In genomic region chr5:1140818-1141189, GRCh38 we compare ENCODE assay signal across 16 cellular contexts. TPM values are rescaled to one million over a fixed set of nuclear protein-coding genes. Genes with fewer than 3 reads are reported as not detected.
DNase-seq lines count a peak whose midpoint lies in the region; ATAC-seq, FAIRE-seq and TF ChIP-seq lines count a peak whose summit lies in the region.
"Had no signal": no experiment of that assay in that cellular context is flagged by ENCODE, and none has a peak within 500 bp of the region (broad histone marks: within the 10 kb centered on the region; RNA-seq: fewer than 3 reads in every experiment).

No MANE protein-coding gene starts in this region.

- H2BK5ac ChIP-seq in IMR-90 (ENCODE audit: low read depth, low read length, poor library complexity, severe bottlenecking) (no peak overlapping the region), H1 (ENCODE audit: low read depth, low read length) (no peak overlapping the region), neuronal stem cell (ENCODE audit: low read length) (peak overlapping the region; percentile 87)

- H3K18ac ChIP-seq in IMR-90 (ENCODE audit: low read depth, low read length) = no peak overlapping the region
- H3K18ac ChIP-seq in H1 (ENCODE audit: extremely low read depth, low read length) = no peak overlapping the region
- no peak overlapping the region for H3K18ac ChIP-seq in neuronal stem cell (ENCODE audit: low read length)

- H3K4me2 ChIP-seq in IMR-90 (ENCODE audit: low read depth, low read length) = no peak overlapping the region
- no peak overlapping the region for H3K4me2 ChIP-seq in H1 (ENCODE audit: insufficient read depth in 1 of 2, low read depth in 2 of 2, low read length in 2 of 2)
- no peak overlapping the region for H3K4me2 ChIP-seq in neuronal stem cell (ENCODE audit: insufficient read depth, low read length, poor library complexity, severe bottlenecking)
- H3K4me2 ChIP-seq: GM23338 had no signal

- H4K91ac ChIP-seq in IMR-90 (ENCODE audit: insufficient read depth, low read depth, low read length) (no peak overlapping the region), H1 (replicated peaks; ENCODE audit: insufficient read length, low read length) (peak overlapping the region; percentile 47), neuronal stem cell (ENCODE audit: low read depth, low read length, poor library complexity) (no peak overlapping the region)

- H3K79me1 ChIP-seq in IMR-90 (ENCODE audit: low read depth in 1 of 2, low read length in 2 of 2) (no peaks in the 10 kb centered on the region), H1 (ENCODE audit: low read depth, low read length) (no peaks in the 10 kb centered on the region), neuronal stem cell (ENCODE audit: low read depth, low read length) (no peaks in the 10 kb centered on the region)

- ATAC-seq in Right ventricle myocardium inferior = peak; percentile 24
- ATAC-seq in IMR-90 (ENCODE audit: low read depth) = peak; percentile 20; the same call in 1 of the 2 replicates
- ATAC-seq in GM21737 (IDR thresholded peaks at IDR 0.05; ENCODE audit: unreplicated experiment) = no peak

- H3K4me1 ChIP-seq in left ventricle myocardium inferior (peaks cover 38% of the 10 kb centered on the region), IMR-90 (ENCODE audit: control insufficient read depth, insufficient read depth, low read length) (no peaks in the 10 kb centered on the region), H1 (replicated peaks in 1 of 4; ENCODE audit: control insufficient read depth in 3 of 4, insufficient read depth in 4 of 4, low read length in 3 of 4) (peaks cover 0 to 13% (median 2%) of the 10 kb centered on the region in 4 experiments; a peak in 5 of 7 replicates), neuronal stem cell (ENCODE audit: control insufficient read depth in 2 of 2, insufficient read depth in 1 of 2, low read depth in 1 of 2, low read length in 2 of 2) (peaks cover 0 to 2% of the 10 kb centered on the region in 2 donors)

- no peak overlapping the region for H2AK5ac ChIP-seq in IMR-90 (ENCODE audit: low read depth, low read length)
- no peak overlapping the region for H2AK5ac ChIP-seq in H1 (ENCODE audit: low read depth, low read length)
- H2AK5ac ChIP-seq in neuronal stem cell (ENCODE audit: low read depth, low read length) = peak overlapping the region; percentile 96

- no peak for FAIRE-seq in H1 (lab: Jason Lieb, UNC)
- FAIRE-seq: D721Med had no signal

- H2BK120ac ChIP-seq in IMR-90 (ENCODE audit: low read depth, low read length) = no peak overlapping the region
- H2BK120ac ChIP-seq in H1 (replicated peaks; ENCODE audit: low read depth, low read length) = no peak overlapping the region
- H2BK120ac ChIP-seq in neuronal stem cell (ENCODE audit: low read depth, low read length) = no peak overlapping the region

- H4K5ac ChIP-seq in IMR-90 (ENCODE audit: low read depth, low read length) = no peak overlapping the region
- no peak overlapping the region for H4K5ac ChIP-seq in H1 (ENCODE audit: insufficient read length, low read depth, low read length)

- no peak for TF ChIP-seq CTCF in left ventricle myocardium inferior (IDR thresholded peaks at IDR 0.05; ENCODE audit: borderline replicate concordance)
- no peak for TF ChIP-seq CTCF in IMR-90 (conservative IDR thresholded peaks at IDR 0.05; ENCODE audit: low read depth, low read length)
- TF ChIP-seq CTCF in H1 (IDR thresholded peaks at IDR 0.05; ENCODE audit: control extremely low read depth in 1 of 3, insufficient read depth in 1 of 3, low read depth in 1 of 3, low read length in 3 of 3) = no peak
- TF ChIP-seq CTCF in foreskin fibroblast (IDR thresholded peaks at IDR 0.05; ENCODE audit: low read depth, low read length) = no peak

- no peak overlapping the region for H2AK9ac ChIP-seq in IMR-90 (replicated peaks; ENCODE audit: low read depth, low read length, poor library complexity)

- DNase-seq in Right ventricle myocardium inferior (ENCODE audit: missing footprints) = no peak
- no peak for DNase-seq in left ventricle myocardium inferior
- no peak for DNase-seq in IMR-90
- no peak for DNase-seq in H1 (ENCODE audit: low read depth in 1 of 2, low spot score in 2 of 2)
- DNase-seq in neuronal stem cell (ENCODE audit: low spot score) = no peak
- no peak for DNase-seq in kidney tubule cell (ENCODE audit: low spot score)
- DNase-seq in foreskin fibroblast = no peak
- DNase-seq: GF-D8, HCEC 1CT, NCI-H1048 had no signal

- H3K23ac ChIP-seq in IMR-90 (ENCODE audit: low read depth, low read length) (no peak overlapping the region), H1 (ENCODE audit: insufficient read length) (no peak overlapping the region), neuronal stem cell (ENCODE audit: low read depth, low read length, poor library complexity) (peak overlapping the region; percentile 26)

- H2BK12ac ChIP-seq in H1 (ENCODE audit: low read depth, low read length) (peak overlapping the region; percentile 23; the same call in 1 of the 2 replicates), neuronal stem cell (ENCODE audit: low read length) (peak overlapping the region; percentile 14)

- BruUV-seq in IMR-90 (replicated peaks; lab: Mats Ljungman, UMichigan) = no TSS peak

- H2AFZ ChIP-seq in IMR-90 (replicated peaks; ENCODE audit: low read length, poor library complexity) = no peak overlapping the region
- H2AFZ ChIP-seq in H1 (ENCODE audit: low read length) = no peak overlapping the region
- H2AFZ ChIP-seq in neuronal stem cell (ENCODE audit: low read length) = no peak overlapping the region
- H2AFZ ChIP-seq: GM23338 had no signal

- H3K27me3 ChIP-seq in left ventricle myocardium inferior (ENCODE audit: low read depth) (no peaks in the 10 kb centered on the region), IMR-90 (ENCODE audit: control insufficient read depth, insufficient read depth, low read length) (peaks cover 28% of the 10 kb centered on the region; the same call in 1 of the 2 replicates), H1 (replicated peaks in 1 of 4; ENCODE audit: control insufficient read depth in 3 of 4, extremely low read depth in 1 of 4, insufficient read depth in 3 of 4, low read length in 3 of 4) (no peaks in the 10 kb centered on the region), neuronal stem cell (ENCODE audit: control insufficient read depth in 3 of 3, insufficient read depth in 3 of 3, low read depth in 1 of 3, low read length in 3 of 3) (peaks cover 0 to 5% (median 0%) of the 10 kb centered on the region in 3 experiments)
- H3K27me3 ChIP-seq: MG63, SJSA1 had no signal

- no peak overlapping the region for H3K14ac ChIP-seq in IMR-90 (replicated peaks; ENCODE audit: low read depth, low read length)
- H3K14ac ChIP-seq in H1 (ENCODE audit: insufficient read length) = no peak overlapping the region
- no peak overlapping the region for H3K14ac ChIP-seq in neuronal stem cell (ENCODE audit: low read length)

- in situ Hi-C loops in IMR-90 (cut with MboI; ENCODE audit: low sequenced_read_pairs) = no loop called here

- 0 out of 2 replicates have a peak, but pooled peaks cover 1% of the 10 kb centered on the region for H3K23me2 ChIP-seq in H1 (ENCODE audit: low read depth, low read length)

- H3K4me3 ChIP-seq in left ventricle myocardium inferior (no peak overlapping the region), IMR-90 (ENCODE audit: insufficient read depth, low read depth, low read length) (no peak overlapping the region), H1 (ENCODE audit: extremely low read depth in 1 of 4, insufficient read depth in 2 of 4, low read depth in 3 of 4, low read length in 4 of 4) (no peak overlapping the region), neuronal stem cell (ENCODE audit: low read length in 2 of 2) (no peak overlapping the region), foreskin fibroblast (ENCODE audit: low read depth in 1 of 2, low read length in 2 of 2) (no peak overlapping the region)
- H3K4me3 ChIP-seq: GM23338, MG63, SJSA1 had no signal

- H2BK15ac ChIP-seq in IMR-90 (ENCODE audit: low read depth, low read length) (no peak overlapping the region), H1 (ENCODE audit: low read length) (no peak overlapping the region), neuronal stem cell (ENCODE audit: low read length) (peak overlapping the region; percentile 1)

- H3K9ac ChIP-seq in IMR-90 (ENCODE audit: low read depth, low read length) (no peak overlapping the region), H1 (replicated peaks in 1 of 4; ENCODE audit: extremely low read depth in 1 of 4, low read depth in 3 of 4, low read length in 3 of 4) (no peak overlapping the region), neuronal stem cell (ENCODE audit: low read depth, low read length, poor library complexity) (no peak overlapping the region)

- no peak overlapping the region for H3K27ac ChIP-seq in left ventricle myocardium inferior (replicated peaks)
- H3K27ac ChIP-seq in IMR-90 (ENCODE audit: insufficient read depth, low read length) = no peak overlapping the region
- no peak overlapping the region for H3K27ac ChIP-seq in H1 (ENCODE audit: low read depth, low read length)
- no peak overlapping the region for H3K27ac ChIP-seq in neuronal stem cell (replicated peaks; ENCODE audit: low read length)
- H3K27ac ChIP-seq: 22Rv1, SJSA1 had no signal

- no peak for TF ChIP-seq POLR2A in IMR-90 (IDR thresholded peaks at IDR 0.05; ENCODE audit: low read depth, low read length)
- no peak for TF ChIP-seq POLR2A in H1 (IDR thresholded peaks at IDR 0.05; ENCODE audit: control extremely low read depth in 1 of 2, low read depth in 2 of 2, low read length in 2 of 2)

- H3K56ac ChIP-seq in IMR-90 (ENCODE audit: extremely low read depth, insufficient read depth, low read length) (no peak overlapping the region), H1 (replicated peaks; ENCODE audit: insufficient read length, low read depth, low read length) (no peak overlapping the region)

- 59% methylated on average over 5 of the region's 15 CpGs; no CpG with 5 or more reads in 1 of the 2 experiments for WGBS in IMR-90 (ENCODE audit: extremely low coverage in 2 of 2, insufficient read length in 1 of 2), 2 experiments
- 89% methylated on average over 15 of the region's 15 CpGs; no CpG with 5 or more reads in 1 of the 2 experiments for WGBS in H1 (ENCODE audit: extremely low coverage in 1 of 2, insufficient coverage in 1 of 2, insufficient read length in 1 of 2, insufficient replicate concordance in 2 of 2, low coverage in 1 of 2, low lambda C conversion rate in 2 of 2, missing lambda C conversion rate in 1 of 2), 2 experiments
- no CpG with 5 or more reads among the region's 15 CpGs for WGBS in neuronal stem cell (ENCODE audit: extremely low coverage in 2 of 2, insufficient read length in 2 of 2, insufficient replicate concordance in 1 of 2), 2 donors

- no peak for TF ChIP-seq RAD21 in IMR-90 (IDR thresholded peaks at IDR 0.05; ENCODE audit: low read length)
- no peak for TF ChIP-seq RAD21 in H1 (IDR thresholded peaks at IDR 0.05 in 1 of 2, conservative IDR thresholded peaks at IDR 0.05 in 1 of 2; ENCODE audit: low read depth in 2 of 2, low read length in 2 of 2)

- H3K9me1 ChIP-seq in IMR-90 (ENCODE audit: insufficient read depth, low read length) = no peaks in the 10 kb centered on the region

- dilution Hi-C loops in IMR-90 (cut with HindIII; ENCODE audit: low sequenced_read_pairs, unreplicated experiment) = no loop called here

- H3K9me3 ChIP-seq in left ventricle myocardium inferior (replicated peaks) (no peaks in the 10 kb centered on the region), IMR-90 (ENCODE audit: control insufficient read depth, insufficient read depth, low read length) (no peaks in the 10 kb centered on the region), H1 (ENCODE audit: insufficient read depth in 2 of 2, low read depth in 1 of 2, low read length in 1 of 2) (no peaks in the 10 kb centered on the region), neuronal stem cell (replicated peaks in 1 of 2; ENCODE audit: control insufficient read depth in 2 of 2, insufficient read depth in 1 of 2, low read depth in 1 of 2, low read length in 2 of 2) (peaks cover 0 to 1% of the 10 kb centered on the region in 2 donors)
- H3K9me3 ChIP-seq: MG63, SJSA1 had no signal

- H4K8ac ChIP-seq in IMR-90 (ENCODE audit: low read depth in 2 of 2, low read length in 2 of 2) (no peak overlapping the region), H1 (ENCODE audit: extremely low read depth, insufficient read depth, low read length) (peak overlapping the region; percentile 53), neuronal stem cell (ENCODE audit: low read depth, low read length) (no peak overlapping the region)

- no peak overlapping the region for H2BK20ac ChIP-seq in IMR-90 (ENCODE audit: low read depth, low read length)
- H2BK20ac ChIP-seq in H1 (ENCODE audit: low read length) = no peak overlapping the region

- H3K79me2 ChIP-seq in H1 (ENCODE audit: control insufficient read depth in 1 of 2, insufficient read depth in 2 of 2, low read length in 2 of 2) = no peaks in the 10 kb centered on the region

- no peaks in the 10 kb centered on the region for H4K20me1 ChIP-seq in IMR-90 (ENCODE audit: insufficient read depth, low read length)
- H4K20me1 ChIP-seq in H1 (replicated peaks in 1 of 2; ENCODE audit: control insufficient read depth in 1 of 2, insufficient read depth in 2 of 2, low read length in 2 of 2) = no peaks in the 10 kb centered on the region

- POLR2A ChIA-PET in IMR-90 (lab: Charles Lee; ENCODE audit: unreplicated experiment) (no interaction called here), H1 (lab: Charles Lee; ENCODE audit: partially characterized antibody) (interaction anchor here (0.6 to 1.3 kb wide), 5 partner anchors 17 to 168 kb away, joined by 3 read pairs; no protein-coding TSS in a partner anchor)

- no peak overlapping the region for H3K4ac ChIP-seq in IMR-90 (ENCODE audit: low read depth, low read length)
- no peak overlapping the region for H3K4ac ChIP-seq in H1 (replicated peaks; ENCODE audit: insufficient read length, low read depth, low read length)
- H3K4ac ChIP-seq in neuronal stem cell (ENCODE audit: low read length) = no peak overlapping the region

- CTCF ChIA-PET in IMR-90 (lab: Yijun Ruan, JAX) (interaction anchor here (0.9 to 1.8 kb wide), 6 partner anchors 10 to 221 kb away, joined by 3 to 8 read pairs (median 4); no protein-coding TSS in a partner anchor), H1 (lab: Charles Lee; ENCODE audit: partially characterized antibody) (interaction anchor here (0.8 to 2.0 kb wide), 21 partner anchors 8 to 151 kb away, joined by 3 to 10 read pairs (median 4); no protein-coding TSS in a partner anchor)

- TF ChIP-seq EP300 in H1 (IDR thresholded peaks at IDR 0.05; ENCODE audit: borderline replicate concordance in 1 of 2, low read depth in 2 of 2, low read length in 2 of 2) = no peak

- intact Hi-C loops in Right ventricle myocardium inferior (cut with DNase I) (loop anchor here (2.0 kb wide), 2 partner anchors 48 to 136 kb away; no protein-coding TSS in a partner anchor), left ventricle myocardium inferior (cut with micrococcal nuclease) (no loop called here), IMR-90 (cut with micrococcal nuclease) (loop anchor here (1.0 kb wide), 2 partner anchors 207 to 218 kb away; no protein-coding TSS in a partner anchor)

- H3K36me3 ChIP-seq in left ventricle myocardium inferior (no peaks in the 10 kb centered on the region), IMR-90 (ENCODE audit: control insufficient read depth, insufficient read depth, low read length) (no peaks in the 10 kb centered on the region), H1 (ENCODE audit: control insufficient read depth in 2 of 4, insufficient read depth in 4 of 4, low read length in 3 of 4) (no peaks in the 10 kb centered on the region), neuronal stem cell (replicated peaks in 1 of 2; ENCODE audit: control insufficient read depth in 2 of 2, insufficient read depth in 2 of 2, low read length in 2 of 2) (no peaks in the 10 kb centered on the region)
- H3K36me3 ChIP-seq: MG63 had no signal

RNA-seq across cellular contexts. Expression of gene SLC12A7, which starts 28.9 kb away (rescaled TPM):
- total RNA-seq in Right ventricle myocardium inferior (179 TPM), left ventricle myocardium inferior (140 TPM), IMR-90 (2012; rRNA removed) (3.0 and 3.3 TPM in 2 replicates)
- polyA plus RNA-seq in IMR-90 (2012; rRNA removed) (6.1 and 7.5 TPM in 2 replicates), H1 (2011; rRNA removed) (23.5 and 37.5 TPM in 2 replicates)
- 3.3 and 6.6 TPM in 2 replicates for polyA plus RNA-seq in IMR-90 (2012; cell fraction: cytosol; rRNA removed)
- polyA plus RNA-seq in IMR-90 (2012; cell fraction: nucleus; rRNA removed; ENCODE audit: low replicate concordance) = 22.0 and 39.5 TPM in 2 replicates
- 38.6 and 39.7 TPM in 2 replicates for total RNA-seq in H1 (2021; fragmentation: NEBNext Ultra II Directional; extraction: Animal tissue kit (Norgen Biotek cat#: 25700))
- polyA plus RNA-seq in H1 (2011; cell fraction: cytosol; rRNA removed) = 26.4 TPM
- polyA plus RNA-seq in H1 (2011; cell fraction: nucleus; rRNA removed) = 181 TPM
- 27.4 to 47.0 TPM (median 38.9 TPM) in 4 replicates for polyA plus RNA-seq in H1 (2012, experiment 1 of 2)
- polyA plus RNA-seq in H1 (2012, experiment 2 of 2) = 19.5 TPM
- polyA plus RNA-seq in H1 (2013, experiment 1 of 2) = 27.2 TPM
- 24.9 TPM for polyA plus RNA-seq in H1 (2013, experiment 2 of 2)
- 23.8 and 28.1 TPM in 2 replicates for polyA minus RNA-seq in H1 (2011; rRNA and poly(A)+ RNA removed)
- 33.8 TPM for polyA minus RNA-seq in H1 (2011; cell fraction: cytosol; rRNA and poly(A)+ RNA removed)
- polyA minus RNA-seq in H1 (2011; cell fraction: nucleus; rRNA and poly(A)+ RNA removed) = 44.5 TPM
- polyA plus RNA-seq in neuronal stem cell (2013, experiment 1 of 2) = 25.7 TPM
- 25.0 TPM for polyA plus RNA-seq in neuronal stem cell (2013, experiment 2 of 2)
